8 cellular contexts compared by ENCODE assay signal in the genomic region with DNA sequence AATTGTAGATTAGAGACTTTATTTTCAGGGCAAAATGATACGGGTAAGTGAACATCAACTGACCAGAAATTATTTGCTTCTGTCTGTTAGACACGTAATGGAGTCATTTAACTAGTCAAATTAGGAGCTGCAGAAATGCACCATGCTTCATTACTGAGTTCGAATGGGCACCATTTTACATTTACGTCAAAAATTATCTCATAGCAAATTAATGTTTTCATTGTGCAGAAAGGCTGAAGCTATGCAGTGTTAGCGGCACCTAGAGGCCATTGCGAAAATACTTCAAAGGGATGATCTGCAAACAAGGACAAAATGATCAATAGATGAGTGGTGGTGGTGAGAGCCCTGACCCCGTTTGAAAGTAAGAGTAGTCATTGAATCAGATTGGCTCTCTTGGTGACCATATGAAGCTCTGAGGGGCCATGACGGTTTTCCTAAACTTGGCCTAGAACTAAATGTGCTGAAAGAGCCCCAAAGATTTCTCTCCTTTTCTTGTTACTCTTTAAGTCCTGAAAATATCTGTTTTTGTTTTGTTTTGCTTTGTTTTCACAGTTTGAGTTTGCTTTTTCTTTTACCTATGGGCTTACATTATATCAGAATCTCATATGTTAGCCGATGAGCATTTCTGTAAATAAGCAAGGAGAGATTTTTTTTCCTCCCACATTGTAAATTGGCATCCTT.
A peak's percentile ranks its signal among the peaks of the same experiment; 100 is the strongest.
DNase-seq lines count a peak whose midpoint lies in the region; ATAC-seq, FAIRE-seq and TF ChIP-seq lines count a peak whose summit lies in the region.

No MANE protein-coding gene starts in this region.

- H3K9me3 ChIP-seq in CD8-positive, alpha-beta T cell (ENCODE audit: low read length), result no peaks in the 10 kb centered on the region

- H3K4me1 Mint-ChIP-seq in CD8-positive, alpha-beta T cell (ENCODE audit: low read depth), result no peaks in the 10 kb centered on the region
- H3K4me1 Mint-ChIP-seq in stimulated activated naive B cell treated with anti-CD40 and anti-IgM and Interleukin-4, amounts not matched to agents 10 μg/mL and 1 μg/mL and 100 μg/mL, for 72 hours, result no peaks in the 10 kb centered on the region
- no peaks in the 10 kb centered on the region for H3K4me1 Mint-ChIP-seq in natural killer cell

- TF ChIP-seq CTCF in CD8-positive, alpha-beta T cell (IDR thresholded peaks at IDR 0.05), result peak; percentile 46
- no peak for TF ChIP-seq CTCF in natural killer cell (IDR thresholded peaks at IDR 0.05)

- no peak overlapping the region for H3K27ac ChIP-seq in CD8-positive, alpha-beta T cell (ENCODE audit: low read depth, low read length)

- no peak for FAIRE-seq in GM19239 (lab: Jason Lieb, UNC)

- no peaks in the 10 kb centered on the region for H3K36me3 ChIP-seq in CD8-positive, alpha-beta T cell (ENCODE audit: insufficient read depth, low read length)

- intact Hi-C loops in CD8-positive, alpha-beta T cell (cut with DNase I, micrococcal nuclease), result loop anchor here in 1 of 2 experiments (2.0 kb wide), 1 partner anchor 919 kb away; no protein-coding TSS in a partner anchor
- intact Hi-C loops in natural killer cell (cut with micrococcal nuclease), result loop anchor here (5.0 kb wide), 1 partner anchor 627 kb away; no protein-coding TSS in a partner anchor

- H3K9me3 Mint-ChIP-seq in CD8-positive, alpha-beta T cell, result no peaks in the 10 kb centered on the region
- no peaks in the 10 kb centered on the region for H3K9me3 Mint-ChIP-seq in stimulated activated naive B cell treated with anti-CD40 and anti-IgM and Interleukin-4, amounts not matched to agents 10 μg/mL and 1 μg/mL and 100 μg/mL, for 72 hours
- H3K9me3 Mint-ChIP-seq in natural killer cell, result no peaks in the 10 kb centered on the region

- H3K27me3 Mint-ChIP-seq in CD8-positive, alpha-beta T cell (ENCODE audit: low read depth), result peaks cover 29% of the 10 kb centered on the region
- H3K27me3 Mint-ChIP-seq in stimulated activated naive B cell treated with anti-CD40 and anti-IgM and Interleukin-4, amounts not matched to agents 10 μg/mL and 1 μg/mL and 100 μg/mL, for 72 hours, result peaks cover 8 to 14% of the 10 kb centered on the region in 2 donors
- H3K27me3 Mint-ChIP-seq in natural killer cell (ENCODE audit: low read depth in 2 of 2), result peaks cover 11 to 41% of the 10 kb centered on the region in 2 donors

- CTCF ChIA-PET in CD8-positive, alpha-beta T cell (lab: Charles Lee), result interaction anchor here (1.0 kb wide), 1 partner anchor 9 kb away, joined by 3 read pairs; no protein-coding TSS in a partner anchor

- H3K4me1 ChIP-seq in CD8-positive, alpha-beta T cell (ENCODE audit: insufficient read depth, low read length), result no peaks in the 10 kb centered on the region

- no peak overlapping the region for H3K4me3 Mint-ChIP-seq in CD8-positive, alpha-beta T cell
- H3K4me3 Mint-ChIP-seq in stimulated activated naive B cell treated with anti-CD40 and anti-IgM and Interleukin-4, amounts not matched to agents 10 μg/mL and 1 μg/mL and 100 μg/mL, for 72 hours, result no peak overlapping the region
- H3K4me3 Mint-ChIP-seq in natural killer cell, result no peak overlapping the region

- peaks cover 4% of the 10 kb centered on the region for H3K27me3 ChIP-seq in CD8-positive, alpha-beta T cell (ENCODE audit: insufficient read depth, low read length)

- DNase-seq in CD8-positive, alpha-beta T cell, result peak in 1 of 7 experiments; percentile 39
- DNase-seq in GM19239 (ENCODE audit: insufficient read length, low spot score) (peak; percentile 20), NCI-H526 treated with DMSO at 0.1 percent for 48 hours (lab: John Stamatoyannopoulos, UW) (peak; percentile 98), amygdala (lab: John Stamatoyannopoulos, UW) (peak in 30 of 56 donors; percentile 7 to 83 (median 28)), iPS DF 19.7 (ENCODE audit: low read depth, low spot score) (peak; percentile 30), natural killer cell (no peak)
- DNase-seq in stimulated activated naive B cell treated with anti-CD40 and anti-IgM and Interleukin-4, amounts not matched to agents 10 μg/mL and 1 μg/mL and 100 μg/mL, for 72 hours, result peak; percentile 10

- no peak for ATAC-seq in CD8-positive, alpha-beta T cell
- peak; percentile 62 to 64 for ATAC-seq in stimulated activated naive B cell treated with anti-CD40 and anti-IgM and Interleukin-4, amounts not matched to agents 10 μg/mL and 1 μg/mL and 100 μg/mL, for 72 hours (replicated peaks)
- ATAC-seq in HG02678 (IDR thresholded peaks at IDR 0.05; ENCODE audit: unreplicated experiment), result no peak
- no peak for ATAC-seq in natural killer cell

- no peak overlapping the region for H3K27ac Mint-ChIP-seq in CD8-positive, alpha-beta T cell
- H3K27ac Mint-ChIP-seq in stimulated activated naive B cell treated with anti-CD40 and anti-IgM and Interleukin-4, amounts not matched to agents 10 μg/mL and 1 μg/mL and 100 μg/mL, for 72 hours, result no peak overlapping the region
- no peak overlapping the region for H3K27ac Mint-ChIP-seq in natural killer cell

- POLR2A ChIA-PET in CD8-positive, alpha-beta T cell (lab: Charles Lee), result no interaction called here

- H3K36me3 Mint-ChIP-seq in CD8-positive, alpha-beta T cell, result no peaks in the 10 kb centered on the region
- H3K36me3 Mint-ChIP-seq in stimulated activated naive B cell treated with anti-CD40 and anti-IgM and Interleukin-4, amounts not matched to agents 10 μg/mL and 1 μg/mL and 100 μg/mL, for 72 hours, result no peaks in the 10 kb centered on the region
- no peaks in the 10 kb centered on the region for H3K36me3 Mint-ChIP-seq in natural killer cell

- no peak overlapping the region for H3K4me3 ChIP-seq in CD8-positive, alpha-beta T cell (ENCODE audit: low read depth, low read length)

Comparison
In these comparisons a context has a peak if more than half of its experiments do, and no peak if none do; other contexts are left out.
1. ATAC-seq: peak in stimulated activated naive B cell treated with anti-CD40 and anti-IgM and Interleukin-4, amounts not matched to agents 10 μg/mL and 1 μg/mL and 100 μg/mL, for 72 hours (2 of 2); none in CD8-positive, alpha-beta T cell (single experiment), HG02678 (single experiment) and natural killer cell (0 of 3).